19 cellular contexts compared by ENCODE assay signal in genomic region chr17:67489273-67489672, GRCh38.
DNase-seq lines count a peak whose midpoint lies in the region; ATAC-seq and TF ChIP-seq lines count a peak whose summit lies in the region.
"Had no signal": no experiment of that assay in that cellular context is flagged by ENCODE, and none has a peak within 500 bp of the region (broad histone marks: within the 10 kb centered on the region; RNA-seq: fewer than 3 reads in every experiment).

No MANE protein-coding gene starts in this region.

- no peak overlapping the region for H3T11ph ChIP-seq in H9 (ENCODE audit: low read length)

- H3K79me1 ChIP-seq in H9 (ENCODE audit: insufficient read depth, low read depth, low read length, poor library complexity, severe bottlenecking): no peaks in the 10 kb centered on the region
- H3K79me1 ChIP-seq in trophoblast cell (ENCODE audit: low read length): no peaks in the 10 kb centered on the region

- H2BK5ac ChIP-seq in H9 (ENCODE audit: insufficient read length, low read length) (no peak overlapping the region), trophoblast cell (ENCODE audit: low read depth, low read length, poor library complexity) (no peak overlapping the region)

- peaks cover 10% of the 10 kb centered on the region; the same call in 1 of the 2 replicates for H3K79me2 ChIP-seq in H9 (ENCODE audit: insufficient read depth, low read length)
- no peaks in the 10 kb centered on the region for H3K79me2 ChIP-seq in trophoblast cell (ENCODE audit: control insufficient read depth, insufficient read depth, low read length, poor library complexity)

- H4K91ac ChIP-seq in H9 (ENCODE audit: insufficient read length, low read depth, low read length) (no peak overlapping the region), trophoblast cell (ENCODE audit: low read depth, low read length) (no peak overlapping the region)

- no peak overlapping the region for H4K12ac ChIP-seq in trophoblast cell (ENCODE audit: low read depth, low read length)

- no peak overlapping the region for H3K27ac ChIP-seq in CD4-positive, alpha-beta T cell (ENCODE audit: low read depth, low read length)
- no peak overlapping the region for H3K27ac ChIP-seq in H9 (ENCODE audit: insufficient read length, low read depth, low read length)
- no peak overlapping the region for H3K27ac ChIP-seq in trophoblast cell (ENCODE audit: low read depth, low read length)
- H3K27ac ChIP-seq: PC-9, SK-N-MC had no signal

- no peaks in the 10 kb centered on the region for H3K36me3 ChIP-seq in trophoblast cell (ENCODE audit: control insufficient read depth in 1 of 2, insufficient read depth in 2 of 2, low read length in 2 of 2)

- H2AFZ ChIP-seq in H9 (ENCODE audit: low read length): no peak overlapping the region
- no peak overlapping the region for H2AFZ ChIP-seq in trophoblast cell (ENCODE audit: insufficient read depth, low read length, poor library complexity)
- H2AFZ ChIP-seq: PC-9 had no signal

- H3K56ac ChIP-seq in H9 (ENCODE audit: insufficient read length, low read depth, low read length): no peak overlapping the region

- H4K8ac ChIP-seq in H9 (replicated peaks; ENCODE audit: insufficient read length, low read depth, low read length): no peak overlapping the region
- no peak overlapping the region for H4K8ac ChIP-seq in trophoblast cell (ENCODE audit: low read depth, low read length)

- WGBS in H9 (ENCODE audit: extremely low coverage, insufficient read length, low lambda C conversion rate): no CpG with 5 or more reads among the region's 4 CpGs
- WGBS in trophoblast cell (ENCODE audit: extremely low coverage, insufficient coverage, insufficient read length): no CpG with 5 or more reads among the region's 4 CpGs

- H3K4me1 Mint-ChIP-seq in CD4-positive, alpha-beta T cell (ENCODE audit: low read depth): peaks cover 84% of the 10 kb centered on the region
- H3K4me1 Mint-ChIP-seq in H9 (peaks cover 44 to 47% of the 10 kb centered on the region in 2 experiments), brain (peaks cover 58% of the 10 kb centered on the region)

- H3K4me1 ChIP-seq in H9 (ENCODE audit: insufficient read depth, low read length): peaks cover 8% of the 10 kb centered on the region; the same call in 1 of the 2 replicates
- peaks cover 9 to 10% of the 10 kb centered on the region in 2 experiments for H3K4me1 ChIP-seq in trophoblast cell (ENCODE audit: control insufficient read depth in 1 of 2, insufficient read depth in 2 of 2, low read length in 2 of 2)

- H2BK12ac ChIP-seq in H9 (ENCODE audit: insufficient read length, low read depth, low read length) (no peak overlapping the region), trophoblast cell (ENCODE audit: low read length) (peak overlapping the region; percentile 58)

- DNase-seq in CD4-positive, alpha-beta T cell: no peak
- DNase-seq in H9 (peak; percentile 19), trophoblast cell (no peak), SIG-M5 treated with dmso at 0.1 percent for 504 hours (lab: John Stamatoyannopoulos, UW; ENCODE audit: unreplicated experiment) (no peak), GM10248 (ENCODE audit: extremely low spot score) (no peak), DMS79 (lab: John Stamatoyannopoulos, UW) (no peak)
- DNase-seq: activated CD4-positive, alpha-beta T cell treated with anti-CD3 and anti-CD28 coated beads, Interleukin-2, amount 10 ng/mL, durations not matched to agents 24 days and 14 days; activated gamma-delta T cell; AML-193; GF-D8; H7; immature natural killer cell; NCI-H187; NCI-H510A; PC-9 had no signal

- H3K23me2 ChIP-seq in H9 (ENCODE audit: insufficient read length, low read depth, low read length, poor library complexity, severe bottlenecking): no peaks in the 10 kb centered on the region

- H2BK120ac ChIP-seq in H9 (ENCODE audit: low read depth, low read length, poor library complexity, severe bottlenecking) (no peak overlapping the region), trophoblast cell (ENCODE audit: insufficient read depth, low read length, poor library complexity) (no peak overlapping the region)

- H2AK5ac ChIP-seq in H9 (ENCODE audit: insufficient read length, low read length) (no peak overlapping the region), trophoblast cell (ENCODE audit: low read length) (no peak overlapping the region)

- no peak overlapping the region for H3K4me2 ChIP-seq in H9 (ENCODE audit: insufficient read depth, insufficient read length, low read length)
- H3K4me2 ChIP-seq in trophoblast cell (ENCODE audit: low read length): no peak overlapping the region
- H3K4me2 ChIP-seq: PC-9 had no signal

- no peaks in the 10 kb centered on the region for H3K27me3 ChIP-seq in CD4-positive, alpha-beta T cell (ENCODE audit: control insufficient read depth, insufficient read depth, low read length)
- H3K27me3 ChIP-seq in H9 (ENCODE audit: insufficient read depth, low read length): no peaks in the 10 kb centered on the region
- no peaks in the 10 kb centered on the region for H3K27me3 ChIP-seq in trophoblast cell (ENCODE audit: insufficient read depth, low read length)

- no peak overlapping the region for H3K23ac ChIP-seq in H9 (ENCODE audit: insufficient read length, low read depth, low read length)
- H3K23ac ChIP-seq in trophoblast cell (ENCODE audit: low read length): no peak overlapping the region

- peaks cover 14% of the 10 kb centered on the region for H3K36me3 Mint-ChIP-seq in CD4-positive, alpha-beta T cell (ENCODE audit: low read depth)
- H3K36me3 Mint-ChIP-seq in H9 (ENCODE audit: insufficient read depth in 1 of 3, low read depth in 3 of 3) (peaks cover 0 to 6% (median 1%) of the 10 kb centered on the region in 3 experiments; a peak in 2 of 7 replicates), brain (peaks cover 5% of the 10 kb centered on the region)

- H3K9ac ChIP-seq in H9 (ENCODE audit: extremely low read depth, insufficient read length, low read length) (no peak overlapping the region), trophoblast cell (ENCODE audit: low read length) (no peak overlapping the region)

- no peak overlapping the region for H3K4ac ChIP-seq in H9 (ENCODE audit: low read depth, low read length)
- no peak overlapping the region for H3K4ac ChIP-seq in trophoblast cell (ENCODE audit: low read depth, low read length)

- H4K20me1 ChIP-seq in H9 (ENCODE audit: control insufficient read depth, insufficient read depth, insufficient read length): no peaks in the 10 kb centered on the region

- H3K18ac ChIP-seq in H9 (ENCODE audit: insufficient read length, low read depth, low read length) (no peak overlapping the region), trophoblast cell (ENCODE audit: low read length) (no peak overlapping the region)

- intact Hi-C loops in CD4-positive, alpha-beta T cell (cut with DNase I, micrococcal nuclease): no loop called here

- H2BK20ac ChIP-seq in H9 (ENCODE audit: low read depth, low read length, poor library complexity, severe bottlenecking): no peak overlapping the region

- H3K4me3 ChIP-seq in trophoblast cell (ENCODE audit: low read depth, low read length): no peak overlapping the region
- H3K4me3 ChIP-seq: PC-9, SK-N-MC had no signal

- no peak overlapping the region for H4K5ac ChIP-seq in H9 (ENCODE audit: insufficient read length, low read depth, low read length)

- CTCF ChIA-PET in CD4-positive, alpha-beta T cell (lab: Charles Lee): interaction anchor here (0.7 kb wide), 1 partner anchor 120 kb away, joined by 4 read pairs; no protein-coding TSS in a partner anchor
- CTCF ChIA-PET in GM10248 (lab: Yijun Ruan, JAX): interaction anchor here (2.6 kb wide), 1 partner anchor 14 kb away, joined by 18 read pairs; no protein-coding TSS in a partner anchor

- TF ChIP-seq CTCF in CD4-positive, alpha-beta T cell (IDR thresholded peaks at IDR 0.05): no peak
- TF ChIP-seq CTCF in H9 (conservative IDR thresholded peaks at IDR 0.05): no peak
- TF ChIP-seq CTCF in brain (conservative IDR thresholded peaks at IDR 0.05): no peak
- no peak for TF ChIP-seq CTCF in GM10248 (IDR thresholded peaks at IDR 0.05; ENCODE audit: control extremely low read depth, extremely low read depth, low read depth, missing control alignments)

- H3K14ac ChIP-seq in H9 (ENCODE audit: insufficient read depth, low read length) (no peak overlapping the region), trophoblast cell (ENCODE audit: low read length) (no peak overlapping the region)

- POLR2A ChIA-PET in CD4-positive, alpha-beta T cell (lab: Charles Lee): no interaction called here
- POLR2A ChIA-PET in GM10248 (lab: Yijun Ruan, JAX): no interaction called here

- H3K4me3 Mint-ChIP-seq in CD4-positive, alpha-beta T cell: no peak overlapping the region
- H3K4me3 Mint-ChIP-seq in H9 (no peak overlapping the region), brain (no peak overlapping the region)
- H3K4me3 Mint-ChIP-seq: activated CD4-positive, alpha-beta T cell treated with anti-CD3 and anti-CD28 coated beads, Interleukin-2, amount 10 ng/mL, durations not matched to agents 24 days and 14 days; neural crest cell had no signal

- no peak overlapping the region for H2BK15ac ChIP-seq in H9 (ENCODE audit: low read depth, low read length)

- peak overlapping the region; percentile 51 for H3K27ac Mint-ChIP-seq in CD4-positive, alpha-beta T cell
- H3K27ac Mint-ChIP-seq in H9 (peak overlapping the region in 2 of 3 experiments; percentile 46 to 74; a peak in 2 of 7 replicates), brain (peak overlapping the region in 3 of 5 experiments; percentile 46 to 96 (median 57))
- H3K27ac Mint-ChIP-seq: activated CD4-positive, alpha-beta T cell treated with anti-CD3 and anti-CD28 coated beads, Interleukin-2, amount 10 ng/mL, durations not matched to agents 24 days and 14 days had no signal

- no peaks in the 10 kb centered on the region for H3K9me3 Mint-ChIP-seq in CD4-positive, alpha-beta T cell
- H3K9me3 Mint-ChIP-seq in H9: no peaks in the 10 kb centered on the region
- no peaks in the 10 kb centered on the region for H3K9me3 Mint-ChIP-seq in brain
- H3K9me3 Mint-ChIP-seq: immature natural killer cell, neural crest cell had no signal

- no peaks in the 10 kb centered on the region for H3K9me3 ChIP-seq in CD4-positive, alpha-beta T cell (ENCODE audit: control insufficient read depth, low read length)
- H3K9me3 ChIP-seq in H9 (ENCODE audit: control insufficient read depth, low read depth, low read length) (no peaks in the 10 kb centered on the region), trophoblast cell (ENCODE audit: insufficient read depth, low read depth, low read length) (no peaks in the 10 kb centered on the region)

- ATAC-seq in CD4-positive, alpha-beta T cell (ENCODE audit: poor library complexity): no peak
- ATAC-seq: esophagus mucosa had no signal

- H3K27me3 Mint-ChIP-seq in CD4-positive, alpha-beta T cell: no peaks in the 10 kb centered on the region
- H3K27me3 Mint-ChIP-seq in H9 (ENCODE audit: low read depth) (no peaks in the 10 kb centered on the region), brain (peaks cover 7% of the 10 kb centered on the region)
- H3K27me3 Mint-ChIP-seq: activated CD4-positive, alpha-beta T cell treated with anti-CD3 and anti-CD28 coated beads, Interleukin-2, amount 10 ng/mL, durations not matched to agents 24 days and 14 days had no signal
